10 cellular contexts compared by ENCODE assay signal in genomic region chr4:122898370-122899150, GRCh38. TPM values are rescaled to one million over a fixed set of nuclear protein-coding genes. Genes with fewer than 3 reads are reported as not detected.
DNase-seq lines count a peak whose midpoint lies in the region; ATAC-seq and TF ChIP-seq lines count a peak whose summit lies in the region.
"Had no signal": no experiment of that assay in that cellular context is flagged by ENCODE, and none has a peak within 500 bp of the region (broad histone marks: within the 10 kb centered on the region; RNA-seq: fewer than 3 reads in every experiment).

No MANE protein-coding gene starts in this region.

- no peak overlapping the region for H3K4me3 ChIP-seq in LNCaP clone FGC (ENCODE audit: low read depth, low read length)
- H3K4me3 ChIP-seq: K562 had no signal

- ATAC-seq in GM18498 (IDR thresholded peaks at IDR 0.05; ENCODE audit: unreplicated experiment): no peak
- ATAC-seq: K562 had no signal

- no peak for TF ChIP-seq CTCF in LNCaP clone FGC (IDR thresholded peaks at IDR 0.05; ENCODE audit: control insufficient read depth, extremely low read depth, insufficient read depth)

- DNase-seq in AG08396 (ENCODE audit: low spot score): peak; percentile 51
- peak; percentile 66 for DNase-seq in LNCaP clone FGC (ENCODE audit: low read depth)
- peak; percentile 90 for DNase-seq in dedifferentiated amniotic fluid mesenchymal stem cell (ENCODE audit: extremely low spot score)
- peak; percentile 60 for DNase-seq in myocyte (ENCODE audit: low read depth)
- DNase-seq in NCI-H345 (lab: John Stamatoyannopoulos, UW): no peak
- no peak for DNase-seq in D341Med (ENCODE audit: low spot score)
- no peak for DNase-seq in NCI-H1092 treated with DMSO at 0.1 percent for 48 hours (lab: John Stamatoyannopoulos, UW)
- DNase-seq: activated B cell treated with CpG ODN at 0.5 μM for 24 hours had no signal

RNA-seq across cellular contexts. Expression of gene NUDT6, which starts 23.8 kb away (rescaled TPM):
- 8.7 and 13.5 TPM in 2 replicates for total RNA-seq in myocyte
- 9.2 TPM for polyA plus RNA-seq in myocyte (2012)

Comparison
In these comparisons a context has a peak if more than half of its experiments do, and no peak if none do; other contexts are left out.
1. DNase-seq: peak in AG08396 (single experiment), LNCaP clone FGC (single experiment), dedifferentiated amniotic fluid mesenchymal stem cell (single experiment) and myocyte (single experiment); none in NCI-H345 (single experiment), D341Med (single experiment) and NCI-H1092 treated with DMSO at 0.1 percent for 48 hours (single experiment).